ENCODE assay signal across 8 cellular contexts in genomic region chr21:16082038-16082816, GRCh38.
DNase-seq lines count a peak whose midpoint lies in the region; ATAC-seq and TF ChIP-seq lines count a peak whose summit lies in the region.

No MANE protein-coding gene starts in this region.

- H3K27ac ChIP-seq in cardiac muscle cell (no peak overlapping the region), PC-9 (no peak overlapping the region), stomach (peak overlapping the region in 1 of 5 donors; percentile 14)

- H3K9me3 Mint-ChIP-seq in stimulated activated memory B cell treated with anti-CD40 and anti-IgM and Interleukin-4, amounts not matched to agents 10 μg/mL and 1 μg/mL and 100 μg/mL, for 72 hours: no peaks in the 10 kb centered on the region

- no peaks in the 10 kb centered on the region for H3K36me3 ChIP-seq in cardiac muscle cell
- no peaks in the 10 kb centered on the region for H3K36me3 ChIP-seq in PC-9 (ENCODE audit: low read depth)
- no peaks in the 10 kb centered on the region for H3K36me3 ChIP-seq in stomach

- BruUV-seq in PC-9 (replicated peaks; lab: Mats Ljungman, UMichigan): no TSS peak

- peak overlapping the region; percentile 47; the same call in 1 of the 2 replicates for H3K4me2 ChIP-seq in PC-9

- H3K4me3 ChIP-seq in cardiac muscle cell (no peak overlapping the region), PC-9 (no peak overlapping the region), fibroblast of villous mesenchyme (ENCODE audit: low read depth, low read length) (no peak overlapping the region), stomach (no peak overlapping the region)

- peak; percentile 17 for TF ChIP-seq CTCF in cardiac muscle cell (IDR thresholded peaks at IDR 0.05; ENCODE audit: low read depth, low read length)
- TF ChIP-seq CTCF in PC-9 (conservative IDR thresholded peaks at IDR 0.05): peak; percentile 61
- peak; percentile 29 for TF ChIP-seq CTCF in fibroblast of villous mesenchyme (IDR thresholded peaks at IDR 0.05; ENCODE audit: insufficient read depth, low read depth, low read length)
- TF ChIP-seq CTCF in stomach (IDR thresholded peaks at IDR 0.05): peak in 4 of 7 experiments; percentile 16 to 63 (median 28)

- H3K36me3 Mint-ChIP-seq in stimulated activated memory B cell treated with anti-CD40 and anti-IgM and Interleukin-4, amounts not matched to agents 10 μg/mL and 1 μg/mL and 100 μg/mL, for 72 hours: no peaks in the 10 kb centered on the region

- H3K4me1 Mint-ChIP-seq in stimulated activated memory B cell treated with anti-CD40 and anti-IgM and Interleukin-4, amounts not matched to agents 10 μg/mL and 1 μg/mL and 100 μg/mL, for 72 hours: no peaks in the 10 kb centered on the region

- H3K27me3 ChIP-seq in cardiac muscle cell (no peaks in the 10 kb centered on the region), PC-9 (ENCODE audit: insufficient read depth, low read depth) (no peaks in the 10 kb centered on the region), stomach (no peaks in the 10 kb centered on the region)

- H3K9me3 ChIP-seq in cardiac muscle cell (ENCODE audit: low read depth) (no peaks in the 10 kb centered on the region), PC-9 (ENCODE audit: insufficient read depth, low read depth) (no peaks in the 10 kb centered on the region), stomach (no peaks in the 10 kb centered on the region)

- H3K79me2 ChIP-seq in PC-9 (ENCODE audit: low read depth): no peaks in the 10 kb centered on the region

- no peak overlapping the region for H3K4me3 Mint-ChIP-seq in stimulated activated memory B cell treated with anti-CD40 and anti-IgM and Interleukin-4, amounts not matched to agents 10 μg/mL and 1 μg/mL and 100 μg/mL, for 72 hours

- TF ChIP-seq EP300 in stomach (IDR thresholded peaks at IDR 0.05): no peak

- DNase-seq in cardiac muscle cell (ENCODE audit: low read depth in 1 of 2, low spot score in 1 of 2) (peak; percentile 49 to 59), cardiac septum (ENCODE audit: low spot score) (no peak), PC-9 (no peak), fibroblast of villous mesenchyme (ENCODE audit: low read depth) (peak; percentile 42), stomach (no peak), SHP77 treated with DMSO at 0.1 percent for 48 hours (lab: John Stamatoyannopoulos, UW) (no peak)

- ATAC-seq in HG03045 (IDR thresholded peaks at IDR 0.05; ENCODE audit: unreplicated experiment): no peak
- ATAC-seq in stimulated activated memory B cell treated with anti-CD40 and anti-IgM and Interleukin-4, amounts not matched to agents 10 μg/mL and 1 μg/mL and 100 μg/mL, for 72 hours: no peak

- no peak for TF ChIP-seq POLR2A in stomach (IDR thresholded peaks at IDR 0.05)

- H3K27me3 Mint-ChIP-seq in stimulated activated memory B cell treated with anti-CD40 and anti-IgM and Interleukin-4, amounts not matched to agents 10 μg/mL and 1 μg/mL and 100 μg/mL, for 72 hours: no peaks in the 10 kb centered on the region

- intact Hi-C loops in cardiac septum (cut with DNase I) (loop anchor here (5.0 to 10.0 kb wide), 2 partner anchors 250 to 343 kb away; no protein-coding TSS in a partner anchor), PC-9 (cut with micrococcal nuclease; ENCODE audit: unreplicated experiment) (loop anchor here (1.0 to 10.0 kb wide), 2 partner anchors 248 to 1183 kb away; no protein-coding TSS in a partner anchor), stomach (cut with DNase I; ENCODE audit: low total_unique reads) (loop anchor here (5.0 kb wide), 1 partner anchor 250 kb away; no protein-coding TSS in a partner anchor)

- no peaks in the 10 kb centered on the region for H3F3A ChIP-seq in PC-9 (ENCODE audit: insufficient read depth, low read depth)

- H4K20me1 ChIP-seq in PC-9 (ENCODE audit: insufficient read depth): no peaks in the 10 kb centered on the region

- POLR2A ChIA-PET in PC-9 (lab: Charles Lee; ENCODE audit: unreplicated experiment): no interaction called here

- H3K9me2 ChIP-seq in PC-9 (ENCODE audit: insufficient read depth): no peaks in the 10 kb centered on the region

- no peak overlapping the region for H3K27ac Mint-ChIP-seq in stimulated activated memory B cell treated with anti-CD40 and anti-IgM and Interleukin-4, amounts not matched to agents 10 μg/mL and 1 μg/mL and 100 μg/mL, for 72 hours

- H3K4me1 ChIP-seq in cardiac muscle cell (ENCODE audit: low read depth) (peaks cover 17% of the 10 kb centered on the region), PC-9 (replicated peaks; ENCODE audit: insufficient read depth) (no peaks in the 10 kb centered on the region), stomach (peaks cover 0 to 15% (median 0%) of the 10 kb centered on the region in 4 donors)

- CTCF ChIA-PET in PC-9 (lab: Charles Lee): interaction anchor here (0.7 kb wide), 3 partner anchors 233 to 467 kb away, joined by 4 to 18 read pairs (median 7); no protein-coding TSS in a partner anchor

- 49 to 57% (median 50%) methylated on average over 6 of the region's 6 CpGs for WGBS in stomach, 5 donors

- no peak overlapping the region for H2AFZ ChIP-seq in PC-9

Comparison
In these comparisons a context has a peak if more than half of its experiments do, and no peak if none do; other contexts are left out.
1. DNase-seq: peak in cardiac muscle cell (2 of 2) and fibroblast of villous mesenchyme (single experiment); none in cardiac septum (single experiment), PC-9 (0 of 2), stomach (single experiment) and SHP77 treated with DMSO at 0.1 percent for 48 hours (single experiment).
2. Peak in every context shown above with its lines, with median percentiles within 50 percentile points of each other: CTCF ChIP-seq.